11 cellular contexts compared by ENCODE assay signal in the genomic region with DNA sequence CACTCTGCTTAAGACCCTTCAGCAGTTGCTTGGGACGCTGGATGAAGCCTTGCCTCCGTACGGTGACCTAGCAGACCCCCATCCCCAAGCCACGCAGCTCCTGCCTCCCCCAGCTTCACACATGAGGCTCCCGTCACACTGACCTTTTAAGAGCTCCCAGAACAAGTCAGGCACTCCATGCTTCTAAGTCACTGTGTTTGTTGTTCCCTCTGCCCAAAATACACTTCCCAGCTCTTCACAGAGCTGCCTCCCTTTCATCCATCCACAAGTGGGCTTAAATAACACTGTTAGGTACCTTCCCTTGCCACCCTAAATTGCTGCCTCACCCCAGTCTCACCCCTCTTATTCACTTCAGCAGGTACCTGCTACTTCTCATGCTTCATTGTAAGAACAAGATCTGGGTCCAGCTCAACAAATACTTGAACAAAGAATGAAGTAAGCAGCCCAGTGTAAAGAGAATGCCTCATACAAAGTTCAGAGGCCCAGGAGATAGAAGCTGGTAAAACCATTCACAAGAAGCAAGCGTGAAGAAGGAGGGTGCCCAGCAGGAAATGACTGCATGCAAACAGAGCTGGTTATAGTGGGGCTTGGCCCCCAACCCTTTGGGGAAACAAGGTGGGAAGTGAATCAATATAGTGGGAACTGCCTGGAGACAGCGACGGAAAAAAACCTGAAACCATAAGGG. TPM values are rescaled to one million over a fixed set of nuclear protein-coding genes. Genes with fewer than 3 reads are reported as not detected.
DNase-seq lines count a peak whose midpoint lies in the region; ATAC-seq and TF ChIP-seq lines count a peak whose summit lies in the region.
"Had no signal": no experiment of that assay in that cellular context is flagged by ENCODE, and none has a peak within 500 bp of the region (broad histone marks: within the 10 kb centered on the region; RNA-seq: fewer than 3 reads in every experiment).

No MANE protein-coding gene starts in this region.

- peaks cover 32% of the 10 kb centered on the region for H4K20me1 ChIP-seq in OCI-LY3 (ENCODE audit: insufficient read depth, low read length)

- no peaks in the 10 kb centered on the region for H3K9me3 ChIP-seq in OCI-LY3 (ENCODE audit: insufficient read depth, low read length)
- H3K9me3 ChIP-seq: pancreas had no signal

- peaks cover 69% of the 10 kb centered on the region for H3K4me1 ChIP-seq in OCI-LY3 (ENCODE audit: low read length)

- peak overlapping the region; percentile 18 for H3K27ac Mint-ChIP-seq in stimulated activated effector memory CD8-positive, alpha-beta T cell treated with anti-CD3 and anti-CD28 coated beads, Interleukin-12 subunit alpha, Interleukin-12 subunit beta, amount 100 ng/mL, for 72 hours

- DNase-seq in activated effector memory CD4-positive, alpha-beta T cell treated with anti-CD3 and anti-CD28 coated beads, Interleukin-2, amount 50 U/mL, for 16 hours: peak; percentile 50
- no peak for DNase-seq in activated effector memory CD4-positive, alpha-beta T cell treated with Interleukin-2 at 50 U/mL for 16 hours
- DNase-seq in left ventricle myocardium superior (no peak), superior temporal gyrus (ENCODE audit: extremely low spot score) (no peak), D341Med (ENCODE audit: low spot score) (no peak)
- DNase-seq in stimulated activated effector memory CD8-positive, alpha-beta T cell treated with anti-CD3 and anti-CD28 coated beads, Interleukin-12 subunit alpha, Interleukin-12 subunit beta, amount 100 ng/mL, for 72 hours (ENCODE audit: low spot score in 2 of 2): no peak
- DNase-seq: activated CD4-positive, alpha-beta T cell treated with anti-CD3 and anti-CD28 coated beads, Interleukin-2, amount 50 U/mL, for 4 hours; hypothalamus had no signal

- H3K27ac ChIP-seq in OCI-LY3 (ENCODE audit: low read length): peak overlapping the region; percentile 14; the same call in 1 of the 2 replicates

- no peak for TF ChIP-seq CTCF in OCI-LY3 (IDR thresholded peaks at IDR 0.05; ENCODE audit: low read depth, low read length)

- no peaks in the 10 kb centered on the region for H3K9me3 Mint-ChIP-seq in stimulated activated effector memory CD8-positive, alpha-beta T cell treated with anti-CD3 and anti-CD28 coated beads, Interleukin-12 subunit alpha, Interleukin-12 subunit beta, amount 100 ng/mL, for 72 hours

- H3K9ac ChIP-seq in OCI-LY3 (ENCODE audit: low read length): no peak overlapping the region

- H3K36me3 ChIP-seq in OCI-LY3 (replicated peaks; ENCODE audit: low read depth, low read length): peaks cover 39% of the 10 kb centered on the region
- H3K36me3 ChIP-seq: pancreas had no signal

- intact Hi-C loops in left ventricle myocardium superior (cut with micrococcal nuclease): loop anchor here (10.0 kb wide), 1 partner anchor 46 kb away; a partner anchor contains a TSS

- ATAC-seq in left ventricle myocardium superior (peak; percentile 13), HG03571 (IDR thresholded peaks at IDR 0.05; ENCODE audit: unreplicated experiment) (no peak)
- ATAC-seq in stimulated activated effector memory CD8-positive, alpha-beta T cell treated with anti-CD3 and anti-CD28 coated beads, Interleukin-12 subunit alpha, Interleukin-12 subunit beta, amount 100 ng/mL, for 72 hours: peak; percentile 24
- ATAC-seq: pancreas had no signal

- H3K4me3 ChIP-seq in OCI-LY3 (ENCODE audit: low read length): no peak overlapping the region
- H3K4me3 ChIP-seq: pancreas had no signal

- no peak overlapping the region for H2AFZ ChIP-seq in OCI-LY3 (ENCODE audit: low read depth, low read length)

- H3K79me2 ChIP-seq in OCI-LY3 (ENCODE audit: low read length): peaks cover 100% of the 10 kb centered on the region

- peak overlapping the region; percentile 3; the same call in 1 of the 2 replicates for H3K4me2 ChIP-seq in OCI-LY3 (ENCODE audit: low read length)

- peaks cover 64% of the 10 kb centered on the region for H3K36me3 Mint-ChIP-seq in stimulated activated effector memory CD8-positive, alpha-beta T cell treated with anti-CD3 and anti-CD28 coated beads, Interleukin-12 subunit alpha, Interleukin-12 subunit beta, amount 100 ng/mL, for 72 hours

- H3K4me1 Mint-ChIP-seq in stimulated activated effector memory CD8-positive, alpha-beta T cell treated with anti-CD3 and anti-CD28 coated beads, Interleukin-12 subunit alpha, Interleukin-12 subunit beta, amount 100 ng/mL, for 72 hours: peaks cover 81% of the 10 kb centered on the region

- H3K4me3 Mint-ChIP-seq in stimulated activated effector memory CD8-positive, alpha-beta T cell treated with anti-CD3 and anti-CD28 coated beads, Interleukin-12 subunit alpha, Interleukin-12 subunit beta, amount 100 ng/mL, for 72 hours: peak overlapping the region; percentile 27

- no peaks in the 10 kb centered on the region for H3K27me3 ChIP-seq in OCI-LY3 (ENCODE audit: low read depth, low read length)
- H3K27me3 ChIP-seq: pancreas had no signal

RNA-seq across cellular contexts. Expression of a gene that starts 5.8 kb away (rescaled TPM):
- total RNA-seq in left ventricle myocardium superior: 24.5 TPM

RNA-seq across cellular contexts. Expression of a gene that starts 48.6 kb away (rescaled TPM):
- 20.8 TPM for total RNA-seq in left ventricle myocardium superior
